Comparison of ENCODE assay signal across 8 cellular contexts in the genomic region with DNA sequence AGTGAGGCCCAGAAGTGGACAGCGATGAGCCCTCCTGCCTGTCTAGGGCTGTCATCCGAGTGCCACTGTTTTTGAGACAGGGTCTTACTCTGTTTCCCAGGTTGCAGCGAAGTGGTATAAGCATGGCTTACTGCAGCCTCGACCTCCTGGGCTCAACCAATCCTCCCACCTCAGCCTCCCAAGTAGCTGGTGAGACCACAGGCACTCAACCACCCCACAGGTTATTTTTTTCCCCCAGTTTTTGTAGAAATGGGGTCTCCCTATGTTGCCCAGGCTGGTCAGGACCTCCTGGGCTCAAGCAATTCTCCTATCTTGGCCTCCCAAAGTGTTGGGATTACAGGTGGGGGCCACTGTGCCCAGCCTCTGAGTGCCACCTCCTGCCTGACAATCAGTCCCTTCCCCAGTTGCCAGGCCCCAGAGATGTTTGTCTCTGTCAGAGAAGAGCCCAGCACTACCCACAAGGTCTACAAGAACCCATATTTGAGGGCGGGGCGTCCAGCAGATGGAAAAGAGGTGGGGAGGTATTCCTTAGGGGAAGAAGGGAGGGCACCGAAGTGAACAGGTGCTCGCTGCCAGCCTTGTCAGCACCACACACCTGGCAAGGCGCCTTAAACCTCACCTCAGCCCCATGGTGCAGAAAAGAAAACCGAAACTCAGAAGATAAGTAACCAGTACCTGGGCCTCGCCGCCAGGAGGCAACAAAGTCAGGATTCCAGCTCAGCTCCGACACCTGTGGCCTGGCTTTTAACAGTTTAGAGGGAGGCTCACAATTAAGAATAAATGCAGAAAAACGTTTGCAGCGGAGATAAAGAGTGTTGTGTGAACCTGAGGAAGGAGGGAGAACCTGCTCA.
DNase-seq lines count a peak whose midpoint lies in the region; ATAC-seq and TF ChIP-seq lines count a peak whose summit lies in the region.

No MANE protein-coding gene starts in this region.

- H3K27ac Mint-ChIP-seq in mesothelial cell of epicardium, result no peak overlapping the region

- H3K27me3 Mint-ChIP-seq in mesothelial cell of epicardium (ENCODE audit: low read depth), result no peaks in the 10 kb centered on the region

- peak; percentile 64 for TF ChIP-seq CTCF in mesothelial cell of epicardium (IDR thresholded peaks at IDR 0.05; ENCODE audit: unreplicated experiment)

- no peaks in the 10 kb centered on the region for H3K9me3 Mint-ChIP-seq in mesothelial cell of epicardium

- peak; percentile 44 for ATAC-seq in HG03432 (IDR thresholded peaks at IDR 0.05; ENCODE audit: unreplicated experiment)
- ATAC-seq in HG02610 (IDR thresholded peaks at IDR 0.05; ENCODE audit: unreplicated experiment), result no peak

- H3K36me3 Mint-ChIP-seq in mesothelial cell of epicardium, result no peaks in the 10 kb centered on the region

- peaks cover 3% of the 10 kb centered on the region for H3K4me1 Mint-ChIP-seq in mesothelial cell of epicardium

- no peak overlapping the region for H3K4me3 Mint-ChIP-seq in mesothelial cell of epicardium

- DNase-seq in DMS79 treated with DMSO at 0.1 percent for 48 hours (lab: John Stamatoyannopoulos, UW) (peak; percentile 41), mesothelial cell of epicardium (ENCODE audit: low spot score in 2 of 2, unreplicated experiment in 2 of 2) (peak in 1 of 2 experiments; percentile 37), AML-193 (lab: John Stamatoyannopoulos, UW) (no peak), NCI-H748 treated with DMSO at 0.1 percent for 48 hours (lab: John Stamatoyannopoulos, UW) (no peak), AG20443 (ENCODE audit: low spot score) (no peak)
- peak; percentile 22 for DNase-seq in activated effector memory CD4-positive, alpha-beta T cell treated with Interleukin-2 at 50 U/mL for 16 hours

Comparison
In these comparisons a context has a peak if more than half of its experiments do, and no peak if none do; other contexts are left out.
1. DNase-seq: peak in DMS79 treated with DMSO at 0.1 percent for 48 hours (single experiment) and activated effector memory CD4-positive, alpha-beta T cell treated with Interleukin-2 at 50 U/mL for 16 hours (single experiment); none in AML-193 (0 of 2), NCI-H748 treated with DMSO at 0.1 percent for 48 hours (single experiment) and AG20443 (single experiment).